Comparison of ENCODE assay signal across 10 cellular contexts in the genomic region with DNA sequence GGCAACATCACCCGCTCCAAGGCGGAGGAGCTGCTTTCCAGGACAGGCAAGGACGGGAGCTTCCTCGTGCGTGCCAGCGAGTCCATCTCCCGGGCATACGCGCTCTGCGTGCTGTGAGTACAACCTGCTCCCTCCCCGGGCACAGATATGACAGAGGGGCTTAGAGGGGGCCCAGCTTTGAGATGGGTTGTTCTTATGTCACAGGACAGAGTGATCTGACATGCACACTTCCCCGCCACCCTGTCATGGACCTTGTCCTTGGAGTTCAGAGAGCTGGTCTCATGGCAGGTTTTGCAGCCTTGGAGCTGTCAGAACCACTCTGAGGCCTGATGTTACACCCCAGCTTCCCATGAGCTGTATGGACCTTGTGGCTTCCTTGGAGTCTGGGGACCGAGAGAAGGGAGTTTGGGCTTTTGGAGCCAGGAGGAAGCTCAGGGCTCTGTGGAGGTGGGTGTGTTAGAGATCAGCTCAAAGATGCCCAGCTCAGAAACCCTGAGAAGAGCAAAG. TPM values are rescaled to one million over a fixed set of nuclear protein-coding genes. Genes with fewer than 3 reads are reported as not detected.
DNase-seq lines count a peak whose midpoint lies in the region; ATAC-seq and TF ChIP-seq lines count a peak whose summit lies in the region.
"Had no signal": no experiment of that assay in that cellular context is flagged by ENCODE, and none has a peak within 500 bp of the region (broad histone marks: within the 10 kb centered on the region; RNA-seq: fewer than 3 reads in every experiment).

No MANE protein-coding gene starts in this region.

- H3K9me3 ChIP-seq in DND-41 (ENCODE audit: insufficient read depth, low read length, severe bottlenecking) = no peaks in the 10 kb centered on the region

- H3K27ac Mint-ChIP-seq in effector memory CD8-positive, alpha-beta T cell = peak overlapping the region; percentile 90 to 95

- H3K4me1 ChIP-seq in DND-41 (ENCODE audit: insufficient read depth, low read length) (peaks cover 42% of the 10 kb centered on the region), rectal smooth muscle tissue (ENCODE audit: control insufficient read depth, insufficient read depth, low read length) (no peaks in the 10 kb centered on the region)

- H3K36me3 ChIP-seq in DND-41 (ENCODE audit: insufficient read depth, low read length) = peaks cover 15% of the 10 kb centered on the region; the same call in 1 of the 2 replicates
- H3K36me3 ChIP-seq in rectal smooth muscle tissue (ENCODE audit: control insufficient read depth, insufficient read depth, low read length) = no peaks in the 10 kb centered on the region

- peaks cover 45% of the 10 kb centered on the region for H3K79me2 ChIP-seq in DND-41 (ENCODE audit: insufficient read depth, low read length)

- TF ChIP-seq CTCF in DND-41 (IDR thresholded peaks at IDR 0.05; ENCODE audit: borderline replicate concordance, extremely low read depth, low read length, poor library complexity, severe bottlenecking) = no peak
- no peak for TF ChIP-seq CTCF in foreskin fibroblast (IDR thresholded peaks at IDR 0.05; ENCODE audit: low read depth, low read length)

- peak overlapping the region; percentile 76 for H3K9ac ChIP-seq in DND-41 (ENCODE audit: low read depth, low read length)
- peak overlapping the region; percentile 78 for H3K9ac ChIP-seq in rectal smooth muscle tissue (ENCODE audit: low read length)

- DNase-seq in DND-41 (no peak), ureter (ENCODE audit: low spot score) (no peak), foreskin fibroblast (no peak), SW 1271 (lab: John Stamatoyannopoulos, UW) (no peak)
- DNase-seq in effector memory CD8-positive, alpha-beta T cell = no peak
- DNase-seq: NCI-H1930 had no signal

- H3K27me3 Mint-ChIP-seq in effector memory CD8-positive, alpha-beta T cell = no peaks in the 10 kb centered on the region

- peaks cover 51 to 56% of the 10 kb centered on the region in 2 donors for H3K4me1 Mint-ChIP-seq in effector memory CD8-positive, alpha-beta T cell (ENCODE audit: low read depth in 2 of 2)

- H3K27me3 ChIP-seq in DND-41 (ENCODE audit: insufficient read depth, low read length, poor library complexity) (no peaks in the 10 kb centered on the region), rectal smooth muscle tissue (ENCODE audit: control insufficient read depth, insufficient read depth, low read length) (no peaks in the 10 kb centered on the region)

- H3K4me2 ChIP-seq in DND-41 (ENCODE audit: insufficient read depth, low read length) = peak overlapping the region; percentile 77

- H4K20me1 ChIP-seq in DND-41 (ENCODE audit: insufficient read depth, low read length) = peaks cover 9% of the 10 kb centered on the region; the same call in 1 of the 2 replicates

- H3K9me3 Mint-ChIP-seq in effector memory CD8-positive, alpha-beta T cell = no peaks in the 10 kb centered on the region
- H3K9me3 Mint-ChIP-seq: neural crest cell had no signal

- H3K4me3 Mint-ChIP-seq in effector memory CD8-positive, alpha-beta T cell = peak overlapping the region; percentile 85 to 99
- H3K4me3 Mint-ChIP-seq: neural crest cell had no signal

- peak overlapping the region; percentile 85 for H3K27ac ChIP-seq in DND-41 (ENCODE audit: low read length)
- peak overlapping the region; percentile 50 for H3K27ac ChIP-seq in rectal smooth muscle tissue (ENCODE audit: low read depth, low read length)

- peaks cover 48% of the 10 kb centered on the region for H3K36me3 Mint-ChIP-seq in effector memory CD8-positive, alpha-beta T cell (ENCODE audit: insufficient read depth)

- H2AFZ ChIP-seq in DND-41 (ENCODE audit: low read depth, low read length) = peak overlapping the region; percentile 97

- H3K4me3 ChIP-seq in DND-41 (ENCODE audit: low read depth in 1 of 2, low read length in 2 of 2) (peak overlapping the region; percentile 57 to 65; a peak in 3 of 4 replicates), rectal smooth muscle tissue (ENCODE audit: low read length) (peak overlapping the region; percentile 59), foreskin fibroblast (ENCODE audit: low read depth in 1 of 2, low read length in 2 of 2) (no peak overlapping the region)

- ATAC-seq in DND-41 (ENCODE audit: insufficient read depth, low read depth) = peak; percentile 59
- peak; percentile 1 for ATAC-seq in HG03442 (IDR thresholded peaks at IDR 0.05; ENCODE audit: unreplicated experiment)
- ATAC-seq in effector memory CD8-positive, alpha-beta T cell (replicated peaks) = peak; percentile 11
- ATAC-seq in HG03571 (IDR thresholded peaks at IDR 0.05; ENCODE audit: unreplicated experiment) = no peak

RNA-seq across cellular contexts. Expression of a gene that starts 0.4 kb away (rescaled TPM):
- 43.4 TPM for total RNA-seq in ureter

RNA-seq across cellular contexts. Expression of a gene that starts 28.1 kb away (rescaled TPM):
- total RNA-seq in ureter = not detected
- total RNA-seq: neural crest cell had no signal

RNA-seq across cellular contexts. Expression of a gene that starts 47.5 kb away (rescaled TPM):
- 8.1 TPM for total RNA-seq in ureter

Comparison
In these comparisons a context has a peak if more than half of its experiments do, and no peak if none do; other contexts are left out.
1. H3K4me3 ChIP-seq: peak in DND-41 (2 of 2) and rectal smooth muscle tissue (single experiment); none in foreskin fibroblast (0 of 2).